1 cellular context compared by ENCODE assay signal in the genomic region with DNA sequence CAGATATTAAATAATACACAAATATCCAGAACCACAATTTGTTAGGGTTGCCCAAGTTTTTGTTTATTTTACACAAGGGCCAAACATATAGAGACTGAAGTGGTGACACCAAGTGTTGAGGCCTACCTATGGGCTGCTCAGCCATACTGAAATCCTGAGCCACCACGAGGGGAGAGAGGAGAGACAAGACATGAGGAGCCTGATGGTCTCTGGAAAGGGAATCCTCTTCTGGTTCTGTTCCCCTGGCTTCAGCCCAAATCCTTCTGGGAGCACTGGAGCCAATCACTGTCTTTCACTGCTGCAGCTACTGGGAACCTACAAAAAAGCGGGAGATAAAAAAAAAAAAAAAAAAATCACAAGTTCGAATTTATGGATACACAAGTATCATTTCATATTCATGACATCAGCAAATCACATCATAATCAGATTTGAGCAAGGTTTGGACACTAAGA.
A peak's percentile ranks its signal among the peaks of the same experiment; 100 is the strongest.
TF ChIP-seq lines count a peak whose summit lies in the region.

No MANE protein-coding gene starts in this region.

TF ChIP-seq in K562, 482 proteins besides CTCF, POLR2A, EP300 and RAD21 (continued from another document and continues in another):
- TF ChIP-seq KHSRP (IDR thresholded peaks at IDR 0.05) (no peak), NFATC3 (IDR thresholded peaks at IDR 0.05) (no peak), ZNF316 (IDR thresholded peaks at IDR 0.05) (peak; percentile 90), RFX7 (CRISPR knock-in tag; IDR thresholded peaks at IDR 0.05) (no peak), KAT8 (IDR thresholded peaks at IDR 0.05; ENCODE audit: low read depth) (no peak), ZBTB1 (CRISPR knock-in tag; IDR thresholded peaks at IDR 0.05; ENCODE audit: borderline replicate concordance, low read depth) (no peak), ZFP36 (IDR thresholded peaks at IDR 0.05; ENCODE audit: low read depth, low read length, partially characterized antibody) (no peak), ZNF224 (CRISPR knock-in tag; IDR thresholded peaks at IDR 0.05) (no peak), FOXA1 (IDR thresholded peaks at IDR 0.05; ENCODE audit: borderline replicate concordance) (no peak), RBFOX2 (IDR thresholded peaks at IDR 0.05; ENCODE audit: low read depth, low read length) (no peak), MAFG (tag; conservative IDR thresholded peaks at IDR 0.05) (0 out of 2 replicates have a peak, but pooled peaks have one; percentile 24), ZC3H11A (IDR thresholded peaks at IDR 0.05; ENCODE audit: low read depth, low read length) (no peak), RFX1 (IDR thresholded peaks at IDR 0.05) (no peak), EZH2 (IDR thresholded peaks at IDR 0.05; ENCODE audit: borderline replicate concordance, low read depth, low read length) (no peak), NUFIP1 (IDR thresholded peaks at IDR 0.05; ENCODE audit: partially characterized antibody) (no peak), PRPF4 (IDR thresholded peaks at IDR 0.05; ENCODE audit: insufficient read depth, low read depth, low read length, poor library complexity, severe bottlenecking) (no peak), PRMT5 (CRISPR knock-in tag; IDR thresholded peaks at IDR 0.05) (no peak), L3MBTL2 (IDR thresholded peaks at IDR 0.05) (peak; percentile 86), ZNF589 (CRISPR knock-in tag; IDR thresholded peaks at IDR 0.05; ENCODE audit: low read depth) (0 out of 2 replicates have a peak, but pooled peaks have one; percentile 54), PTBP1 (IDR thresholded peaks at IDR 0.05; ENCODE audit: low read depth, low read length) (no peak), SIRT6 (IDR thresholded peaks at IDR 0.05; ENCODE audit: low read depth, low read length) (no peak), ZNF778 (CRISPR knock-in tag; IDR thresholded peaks at IDR 0.05) (no peak)
- TF ChIP-seq, protein P1, sequence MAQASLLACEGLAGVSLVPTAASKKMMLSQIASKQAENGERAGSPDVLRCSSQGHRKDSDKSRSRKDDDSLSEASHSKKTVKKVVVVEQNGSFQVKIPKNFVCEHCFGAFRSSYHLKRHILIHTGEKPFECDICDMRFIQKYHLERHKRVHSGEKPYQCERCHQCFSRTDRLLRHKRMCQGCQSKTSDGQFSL (CRISPR knock-in tag; IDR thresholded peaks at IDR 0.05): no peak
- TF ChIP-seq, protein P1 (tag; IDR thresholded peaks at IDR 0.05): no peak
- TF ChIP-seq, protein P2, sequence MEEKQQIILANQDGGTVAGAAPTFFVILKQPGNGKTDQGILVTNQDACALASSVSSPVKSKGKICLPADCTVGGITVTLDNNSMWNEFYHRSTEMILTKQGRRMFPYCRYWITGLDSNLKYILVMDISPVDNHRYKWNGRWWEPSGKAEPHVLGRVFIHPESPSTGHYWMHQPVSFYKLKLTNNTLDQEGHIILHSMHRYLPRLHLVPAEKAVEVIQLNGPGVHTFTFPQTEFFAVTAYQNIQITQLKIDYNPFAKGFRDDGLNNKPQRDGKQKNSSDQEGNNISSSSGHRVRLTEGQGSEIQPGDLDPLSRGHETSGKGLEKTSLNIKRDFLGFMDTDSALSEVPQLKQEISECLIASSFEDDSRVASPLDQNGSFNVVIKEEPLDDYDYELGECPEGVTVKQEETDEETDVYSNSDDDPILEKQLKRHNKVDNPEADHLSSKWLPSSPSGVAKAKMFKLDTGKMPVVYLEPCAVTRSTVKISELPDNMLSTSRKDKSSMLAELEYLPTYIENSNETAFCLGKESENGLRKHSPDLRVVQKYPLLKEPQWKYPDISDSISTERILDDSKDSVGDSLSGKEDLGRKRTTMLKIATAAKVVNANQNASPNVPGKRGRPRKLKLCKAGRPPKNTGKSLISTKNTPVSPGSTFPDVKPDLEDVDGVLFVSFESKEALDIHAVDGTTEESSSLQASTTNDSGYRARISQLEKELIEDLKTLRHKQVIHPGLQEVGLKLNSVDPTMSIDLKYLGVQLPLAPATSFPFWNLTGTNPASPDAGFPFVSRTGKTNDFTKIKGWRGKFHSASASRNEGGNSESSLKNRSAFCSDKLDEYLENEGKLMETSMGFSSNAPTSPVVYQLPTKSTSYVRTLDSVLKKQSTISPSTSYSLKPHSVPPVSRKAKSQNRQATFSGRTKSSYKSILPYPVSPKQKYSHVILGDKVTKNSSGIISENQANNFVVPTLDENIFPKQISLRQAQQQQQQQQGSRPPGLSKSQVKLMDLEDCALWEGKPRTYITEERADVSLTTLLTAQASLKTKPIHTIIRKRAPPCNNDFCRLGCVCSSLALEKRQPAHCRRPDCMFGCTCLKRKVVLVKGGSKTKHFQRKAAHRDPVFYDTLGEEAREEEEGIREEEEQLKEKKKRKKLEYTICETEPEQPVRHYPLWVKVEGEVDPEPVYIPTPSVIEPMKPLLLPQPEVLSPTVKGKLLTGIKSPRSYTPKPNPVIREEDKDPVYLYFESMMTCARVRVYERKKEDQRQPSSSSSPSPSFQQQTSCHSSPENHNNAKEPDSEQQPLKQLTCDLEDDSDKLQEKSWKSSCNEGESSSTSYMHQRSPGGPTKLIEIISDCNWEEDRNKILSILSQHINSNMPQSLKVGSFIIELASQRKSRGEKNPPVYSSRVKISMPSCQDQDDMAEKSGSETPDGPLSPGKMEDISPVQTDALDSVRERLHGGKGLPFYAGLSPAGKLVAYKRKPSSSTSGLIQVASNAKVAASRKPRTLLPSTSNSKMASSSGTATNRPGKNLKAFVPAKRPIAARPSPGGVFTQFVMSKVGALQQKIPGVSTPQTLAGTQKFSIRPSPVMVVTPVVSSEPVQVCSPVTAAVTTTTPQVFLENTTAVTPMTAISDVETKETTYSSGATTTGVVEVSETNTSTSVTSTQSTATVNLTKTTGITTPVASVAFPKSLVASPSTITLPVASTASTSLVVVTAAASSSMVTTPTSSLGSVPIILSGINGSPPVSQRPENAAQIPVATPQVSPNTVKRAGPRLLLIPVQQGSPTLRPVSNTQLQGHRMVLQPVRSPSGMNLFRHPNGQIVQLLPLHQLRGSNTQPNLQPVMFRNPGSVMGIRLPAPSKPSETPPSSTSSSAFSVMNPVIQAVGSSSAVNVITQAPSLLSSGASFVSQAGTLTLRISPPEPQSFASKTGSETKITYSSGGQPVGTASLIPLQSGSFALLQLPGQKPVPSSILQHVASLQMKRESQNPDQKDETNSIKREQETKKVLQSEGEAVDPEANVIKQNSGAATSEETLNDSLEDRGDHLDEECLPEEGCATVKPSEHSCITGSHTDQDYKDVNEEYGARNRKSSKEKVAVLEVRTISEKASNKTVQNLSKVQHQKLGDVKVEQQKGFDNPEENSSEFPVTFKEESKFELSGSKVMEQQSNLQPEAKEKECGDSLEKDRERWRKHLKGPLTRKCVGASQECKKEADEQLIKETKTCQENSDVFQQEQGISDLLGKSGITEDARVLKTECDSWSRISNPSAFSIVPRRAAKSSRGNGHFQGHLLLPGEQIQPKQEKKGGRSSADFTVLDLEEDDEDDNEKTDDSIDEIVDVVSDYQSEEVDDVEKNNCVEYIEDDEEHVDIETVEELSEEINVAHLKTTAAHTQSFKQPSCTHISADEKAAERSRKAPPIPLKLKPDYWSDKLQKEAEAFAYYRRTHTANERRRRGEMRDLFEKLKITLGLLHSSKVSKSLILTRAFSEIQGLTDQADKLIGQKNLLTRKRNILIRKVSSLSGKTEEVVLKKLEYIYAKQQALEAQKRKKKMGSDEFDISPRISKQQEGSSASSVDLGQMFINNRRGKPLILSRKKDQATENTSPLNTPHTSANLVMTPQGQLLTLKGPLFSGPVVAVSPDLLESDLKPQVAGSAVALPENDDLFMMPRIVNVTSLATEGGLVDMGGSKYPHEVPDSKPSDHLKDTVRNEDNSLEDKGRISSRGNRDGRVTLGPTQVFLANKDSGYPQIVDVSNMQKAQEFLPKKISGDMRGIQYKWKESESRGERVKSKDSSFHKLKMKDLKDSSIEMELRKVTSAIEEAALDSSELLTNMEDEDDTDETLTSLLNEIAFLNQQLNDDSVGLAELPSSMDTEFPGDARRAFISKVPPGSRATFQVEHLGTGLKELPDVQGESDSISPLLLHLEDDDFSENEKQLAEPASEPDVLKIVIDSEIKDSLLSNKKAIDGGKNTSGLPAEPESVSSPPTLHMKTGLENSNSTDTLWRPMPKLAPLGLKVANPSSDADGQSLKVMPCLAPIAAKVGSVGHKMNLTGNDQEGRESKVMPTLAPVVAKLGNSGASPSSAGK (IDR thresholded peaks at IDR 0.05): peak; percentile 85
- TF ChIP-seq, protein P3, sequence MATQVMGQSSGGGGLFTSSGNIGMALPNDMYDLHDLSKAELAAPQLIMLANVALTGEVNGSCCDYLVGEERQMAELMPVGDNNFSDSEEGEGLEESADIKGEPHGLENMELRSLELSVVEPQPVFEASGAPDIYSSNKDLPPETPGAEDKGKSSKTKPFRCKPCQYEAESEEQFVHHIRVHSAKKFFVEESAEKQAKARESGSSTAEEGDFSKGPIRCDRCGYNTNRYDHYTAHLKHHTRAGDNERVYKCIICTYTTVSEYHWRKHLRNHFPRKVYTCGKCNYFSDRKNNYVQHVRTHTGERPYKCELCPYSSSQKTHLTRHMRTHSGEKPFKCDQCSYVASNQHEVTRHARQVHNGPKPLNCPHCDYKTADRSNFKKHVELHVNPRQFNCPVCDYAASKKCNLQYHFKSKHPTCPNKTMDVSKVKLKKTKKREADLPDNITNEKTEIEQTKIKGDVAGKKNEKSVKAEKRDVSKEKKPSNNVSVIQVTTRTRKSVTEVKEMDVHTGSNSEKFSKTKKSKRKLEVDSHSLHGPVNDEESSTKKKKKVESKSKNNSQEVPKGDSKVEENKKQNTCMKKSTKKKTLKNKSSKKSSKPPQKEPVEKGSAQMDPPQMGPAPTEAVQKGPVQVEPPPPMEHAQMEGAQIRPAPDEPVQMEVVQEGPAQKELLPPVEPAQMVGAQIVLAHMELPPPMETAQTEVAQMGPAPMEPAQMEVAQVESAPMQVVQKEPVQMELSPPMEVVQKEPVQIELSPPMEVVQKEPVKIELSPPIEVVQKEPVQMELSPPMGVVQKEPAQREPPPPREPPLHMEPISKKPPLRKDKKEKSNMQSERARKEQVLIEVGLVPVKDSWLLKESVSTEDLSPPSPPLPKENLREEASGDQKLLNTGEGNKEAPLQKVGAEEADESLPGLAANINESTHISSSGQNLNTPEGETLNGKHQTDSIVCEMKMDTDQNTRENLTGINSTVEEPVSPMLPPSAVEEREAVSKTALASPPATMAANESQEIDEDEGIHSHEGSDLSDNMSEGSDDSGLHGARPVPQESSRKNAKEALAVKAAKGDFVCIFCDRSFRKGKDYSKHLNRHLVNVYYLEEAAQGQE (CRISPR knock-in tag; IDR thresholded peaks at IDR 0.05; ENCODE audit: low read depth): no peak
- TF ChIP-seq, protein P4, sequence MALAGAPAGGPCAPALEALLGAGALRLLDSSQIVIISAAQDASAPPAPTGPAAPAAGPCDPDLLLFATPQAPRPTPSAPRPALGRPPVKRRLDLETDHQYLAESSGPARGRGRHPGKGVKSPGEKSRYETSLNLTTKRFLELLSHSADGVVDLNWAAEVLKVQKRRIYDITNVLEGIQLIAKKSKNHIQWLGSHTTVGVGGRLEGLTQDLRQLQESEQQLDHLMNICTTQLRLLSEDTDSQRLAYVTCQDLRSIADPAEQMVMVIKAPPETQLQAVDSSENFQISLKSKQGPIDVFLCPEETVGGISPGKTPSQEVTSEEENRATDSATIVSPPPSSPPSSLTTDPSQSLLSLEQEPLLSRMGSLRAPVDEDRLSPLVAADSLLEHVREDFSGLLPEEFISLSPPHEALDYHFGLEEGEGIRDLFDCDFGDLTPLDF (CRISPR knock-in tag; IDR thresholded peaks at IDR 0.05): no peak
- TF ChIP-seq, protein P5, sequence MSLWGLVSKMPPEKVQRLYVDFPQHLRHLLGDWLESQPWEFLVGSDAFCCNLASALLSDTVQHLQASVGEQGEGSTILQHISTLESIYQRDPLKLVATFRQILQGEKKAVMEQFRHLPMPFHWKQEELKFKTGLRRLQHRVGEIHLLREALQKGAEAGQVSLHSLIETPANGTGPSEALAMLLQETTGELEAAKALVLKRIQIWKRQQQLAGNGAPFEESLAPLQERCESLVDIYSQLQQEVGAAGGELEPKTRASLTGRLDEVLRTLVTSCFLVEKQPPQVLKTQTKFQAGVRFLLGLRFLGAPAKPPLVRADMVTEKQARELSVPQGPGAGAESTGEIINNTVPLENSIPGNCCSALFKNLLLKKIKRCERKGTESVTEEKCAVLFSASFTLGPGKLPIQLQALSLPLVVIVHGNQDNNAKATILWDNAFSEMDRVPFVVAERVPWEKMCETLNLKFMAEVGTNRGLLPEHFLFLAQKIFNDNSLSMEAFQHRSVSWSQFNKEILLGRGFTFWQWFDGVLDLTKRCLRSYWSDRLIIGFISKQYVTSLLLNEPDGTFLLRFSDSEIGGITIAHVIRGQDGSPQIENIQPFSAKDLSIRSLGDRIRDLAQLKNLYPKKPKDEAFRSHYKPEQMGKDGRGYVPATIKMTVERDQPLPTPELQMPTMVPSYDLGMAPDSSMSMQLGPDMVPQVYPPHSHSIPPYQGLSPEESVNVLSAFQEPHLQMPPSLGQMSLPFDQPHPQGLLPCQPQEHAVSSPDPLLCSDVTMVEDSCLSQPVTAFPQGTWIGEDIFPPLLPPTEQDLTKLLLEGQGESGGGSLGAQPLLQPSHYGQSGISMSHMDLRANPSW (CRISPR knock-in tag; IDR thresholded peaks at IDR 0.05): no peak
